In the genomic region with DNA sequence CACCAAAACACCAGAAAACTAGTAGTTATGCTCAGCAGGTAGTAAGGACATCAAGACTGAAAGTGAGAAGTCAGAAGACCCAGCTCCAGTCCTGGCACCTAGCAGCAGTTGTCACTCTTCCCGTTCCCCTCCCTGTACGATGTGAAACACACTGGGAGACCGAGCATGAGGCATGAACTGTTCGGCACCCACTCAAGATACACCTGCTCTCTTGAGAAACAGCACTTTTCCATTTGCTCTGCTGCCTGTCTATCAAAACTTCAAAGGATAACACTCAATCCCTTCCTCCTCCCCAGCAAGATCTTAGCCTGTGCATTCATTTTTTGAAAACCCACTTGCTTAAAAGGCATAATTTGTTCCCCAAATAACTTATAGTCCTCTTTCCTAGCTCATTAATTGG, we compare ENCODE assay signal across 16 cellular contexts.
"Had no signal": no experiment of that assay in that cellular context is flagged by ENCODE, and none has a peak within 500 bp of the region (broad histone marks: within the 10 kb centered on the region; RNA-seq: fewer than 3 reads in every experiment).

No MANE protein-coding gene starts in this region.

- H3K27me3 ChIP-seq: gastroesophageal sphincter, tibial artery had no signal

- H3K4me3 Mint-ChIP-seq: activated naive CD8-positive, alpha-beta T cell treated with anti-CD3 and anti-CD28 coated beads, Interleukin-2, amount 50 U/mL, for 24 hours; activated T-helper 1 cell treated with anti-CD3 and anti-CD28 coated beads, Interleukin-12 subunit alpha, Interleukin-12 subunit beta, Interleukin-2, Interleukin-4 antibody, amounts not matched to agents 30 ng/mL and 10 ng/mL and 1 ng/mL, durations not matched to agents 14 hours and 24 hours and 36 hours; effector memory CD8-positive, alpha-beta T cell; neural crest cell had no signal

- H3K9me3 ChIP-seq: gastroesophageal sphincter, tibial artery had no signal

- ATAC-seq: activated naive CD8-positive, alpha-beta T cell treated with anti-CD3 and anti-CD28 coated beads, Interleukin-2, amount 50 U/mL, for 24 hours; effector memory CD8-positive, alpha-beta T cell; gastroesophageal sphincter; left lobe of liver had no signal

- DNase-seq: activated CD4-positive, alpha-beta T cell treated with anti-CD3 and anti-CD28 coated beads for 4 hours; activated naive CD4-positive, alpha-beta T cell treated with Interleukin-2 at 50 U/mL for 16 hours; activated naive CD8-positive, alpha-beta T cell treated with anti-CD3 and anti-CD28 coated beads, Interleukin-2, amount 50 U/mL, for 24 hours; central memory CD4-positive, alpha-beta T cell; effector memory CD8-positive, alpha-beta T cell; islet precursor cell; mesenchymal stem cell; tibial artery had no signal

- H3K27ac Mint-ChIP-seq: activated naive CD8-positive, alpha-beta T cell treated with anti-CD3 and anti-CD28 coated beads, Interleukin-2, amount 50 U/mL, for 24 hours; activated T-helper 1 cell treated with anti-CD3 and anti-CD28 coated beads, Interleukin-12 subunit alpha, Interleukin-12 subunit beta, Interleukin-2, Interleukin-4 antibody, amounts not matched to agents 30 ng/mL and 10 ng/mL and 1 ng/mL, durations not matched to agents 14 hours and 24 hours and 36 hours; effector memory CD8-positive, alpha-beta T cell had no signal

- H3K4me3 ChIP-seq: coronary artery, gastroesophageal sphincter, skin epidermis, tibial artery had no signal

- H3K27ac ChIP-seq: coronary artery, gastroesophageal sphincter, parathyroid adenoma, skin epidermis, tibial artery had no signal

- H3K79me2 ChIP-seq: parathyroid adenoma had no signal

- H3K4me1 ChIP-seq: gastroesophageal sphincter, parathyroid adenoma, tibial artery had no signal

- H3K27me3 Mint-ChIP-seq: activated naive CD8-positive, alpha-beta T cell treated with anti-CD3 and anti-CD28 coated beads, Interleukin-2, amount 50 U/mL, for 24 hours; effector memory CD8-positive, alpha-beta T cell had no signal

- H2AFZ ChIP-seq: parathyroid adenoma had no signal

- H3K9ac ChIP-seq: parathyroid adenoma had no signal

- FAIRE-seq: astrocyte had no signal

- H3K9me3 Mint-ChIP-seq: activated naive CD8-positive, alpha-beta T cell treated with anti-CD3 and anti-CD28 coated beads, Interleukin-2, amount 50 U/mL, for 24 hours; activated T-helper 1 cell treated with anti-CD3 and anti-CD28 coated beads, Interleukin-12 subunit alpha, Interleukin-12 subunit beta, Interleukin-2, Interleukin-4 antibody, amounts not matched to agents 30 ng/mL and 10 ng/mL and 1 ng/mL, durations not matched to agents 14 hours and 24 hours and 36 hours; effector memory CD8-positive, alpha-beta T cell; neural crest cell had no signal
